1 cellular context compared by ENCODE assay signal in the genomic region with DNA sequence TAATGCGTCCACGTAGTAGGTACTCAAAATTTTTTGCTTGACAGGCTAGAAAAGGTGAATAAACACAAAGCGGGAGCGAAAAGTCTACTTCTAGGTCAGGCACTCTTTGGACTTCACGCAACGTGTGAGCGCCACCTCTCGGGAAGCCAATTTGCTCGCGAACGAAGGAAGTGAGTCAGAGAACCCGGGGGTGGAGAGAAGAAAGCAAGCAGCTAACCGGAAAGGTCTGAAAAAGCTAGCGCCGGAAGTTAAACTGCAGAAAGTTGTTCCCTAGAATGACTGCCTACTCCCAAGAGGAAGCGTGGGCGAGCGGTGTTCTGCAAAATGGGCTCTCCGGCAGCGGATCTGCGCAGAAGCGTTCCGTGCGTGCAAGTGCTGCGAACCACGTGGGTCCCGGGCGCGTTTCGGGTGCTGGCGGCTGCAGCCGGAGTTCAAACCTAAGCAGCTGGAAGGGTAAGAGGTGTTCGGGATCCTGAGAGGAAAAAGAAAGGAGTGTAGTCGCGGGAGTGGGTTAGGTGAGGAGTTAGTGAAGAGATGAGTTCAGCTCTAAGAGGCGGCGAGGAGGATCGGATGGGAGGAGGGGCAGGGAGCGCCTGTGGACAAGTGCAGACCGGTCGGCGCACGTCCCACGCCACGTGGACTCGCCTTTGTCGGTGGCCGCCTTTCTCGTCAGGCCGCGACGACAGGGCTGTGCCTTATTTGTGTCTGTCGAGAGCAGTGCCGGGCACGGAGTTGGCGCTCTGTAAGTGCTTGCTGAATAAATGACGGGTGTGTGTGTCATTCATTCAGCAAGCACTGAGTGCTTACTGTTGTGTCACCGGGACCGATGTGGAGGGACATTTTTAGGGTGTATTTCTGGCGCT.
TF ChIP-seq lines count a peak whose summit lies in the region.

A gene (plus strand): TSS at position 350 of the 863 bp plus-strand sequence. CDS start 2,096 bp downstream, outside the sequence.

TF ChIP-seq in HepG2, 621 proteins besides CTCF, POLR2A, EP300 and RAD21 (continued from another document and continues in another):
- TF ChIP-seq, protein P1, sequence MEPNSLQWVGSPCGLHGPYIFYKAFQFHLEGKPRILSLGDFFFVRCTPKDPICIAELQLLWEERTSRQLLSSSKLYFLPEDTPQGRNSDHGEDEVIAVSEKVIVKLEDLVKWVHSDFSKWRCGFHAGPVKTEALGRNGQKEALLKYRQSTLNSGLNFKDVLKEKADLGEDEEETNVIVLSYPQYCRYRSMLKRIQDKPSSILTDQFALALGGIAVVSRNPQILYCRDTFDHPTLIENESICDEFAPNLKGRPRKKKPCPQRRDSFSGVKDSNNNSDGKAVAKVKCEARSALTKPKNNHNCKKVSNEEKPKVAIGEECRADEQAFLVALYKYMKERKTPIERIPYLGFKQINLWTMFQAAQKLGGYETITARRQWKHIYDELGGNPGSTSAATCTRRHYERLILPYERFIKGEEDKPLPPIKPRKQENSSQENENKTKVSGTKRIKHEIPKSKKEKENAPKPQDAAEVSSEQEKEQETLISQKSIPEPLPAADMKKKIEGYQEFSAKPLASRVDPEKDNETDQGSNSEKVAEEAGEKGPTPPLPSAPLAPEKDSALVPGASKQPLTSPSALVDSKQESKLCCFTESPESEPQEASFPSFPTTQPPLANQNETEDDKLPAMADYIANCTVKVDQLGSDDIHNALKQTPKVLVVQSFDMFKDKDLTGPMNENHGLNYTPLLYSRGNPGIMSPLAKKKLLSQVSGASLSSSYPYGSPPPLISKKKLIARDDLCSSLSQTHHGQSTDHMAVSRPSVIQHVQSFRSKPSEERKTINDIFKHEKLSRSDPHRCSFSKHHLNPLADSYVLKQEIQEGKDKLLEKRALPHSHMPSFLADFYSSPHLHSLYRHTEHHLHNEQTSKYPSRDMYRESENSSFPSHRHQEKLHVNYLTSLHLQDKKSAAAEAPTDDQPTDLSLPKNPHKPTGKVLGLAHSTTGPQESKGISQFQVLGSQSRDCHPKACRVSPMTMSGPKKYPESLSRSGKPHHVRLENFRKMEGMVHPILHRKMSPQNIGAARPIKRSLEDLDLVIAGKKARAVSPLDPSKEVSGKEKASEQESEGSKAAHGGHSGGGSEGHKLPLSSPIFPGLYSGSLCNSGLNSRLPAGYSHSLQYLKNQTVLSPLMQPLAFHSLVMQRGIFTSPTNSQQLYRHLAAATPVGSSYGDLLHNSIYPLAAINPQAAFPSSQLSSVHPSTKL (CRISPR knock-in tag; IDR thresholded peaks at IDR 0.05): peak; percentile 90
- TF ChIP-seq PRMT3 (CRISPR knock-in tag; IDR thresholded peaks at IDR 0.05; ENCODE audit: borderline replicate concordance, low read depth) (peak; percentile 18; the same call in 1 of the 2 replicates), SCMH1 (CRISPR knock-in tag; IDR thresholded peaks at IDR 0.05; ENCODE audit: borderline replicate concordance) (no peak), ZNF354B (CRISPR knock-in tag; IDR thresholded peaks at IDR 0.05) (peak; percentile 74; the same call in 1 of the 2 replicates), LCORL (IDR thresholded peaks at IDR 0.05) (0 out of 2 replicates have a peak, but pooled peaks have one; percentile 11), LCORL (CRISPR knock-in tag; IDR thresholded peaks at IDR 0.05) (peak; percentile 95), ZNF333 (CRISPR knock-in tag; IDR thresholded peaks at IDR 0.05; ENCODE audit: borderline replicate concordance) (peak; percentile 80), ZNF879 (CRISPR knock-in tag; IDR thresholded peaks at IDR 0.05) (peak; percentile 87), THYN1 (CRISPR knock-in tag; IDR thresholded peaks at IDR 0.05; ENCODE audit: borderline replicate concordance, low read depth) (no peak), NR2F6 (IDR thresholded peaks at IDR 0.05) (peak; percentile 70), NR2F6 (CRISPR knock-in tag; IDR thresholded peaks at IDR 0.05) (peak; percentile 76), ZNF619 (CRISPR knock-in tag; IDR thresholded peaks at IDR 0.05) (peak; percentile 99), ZSCAN30 (CRISPR knock-in tag; IDR thresholded peaks at IDR 0.05) (peak; percentile 99), ZNF12 (CRISPR knock-in tag; IDR thresholded peaks at IDR 0.05) (peak; percentile 72), AGO1 (IDR thresholded peaks at IDR 0.05; ENCODE audit: low read depth, low read length, poor library complexity, severe bottlenecking) (peak; percentile 50), HMG20A (CRISPR knock-in tag; IDR thresholded peaks at IDR 0.05; ENCODE audit: borderline replicate concordance) (peak; percentile 74), ZFP36 (IDR thresholded peaks at IDR 0.05; ENCODE audit: borderline replicate concordance, low read depth, low read length, partially characterized antibody) (peak; percentile 55), SNAPC2 (CRISPR knock-in tag; IDR thresholded peaks at IDR 0.05) (peak; percentile 32; the same call in 1 of the 2 replicates), ZNF547 (CRISPR knock-in tag; IDR thresholded peaks at IDR 0.05) (peak; percentile 96), ZNF10 (CRISPR knock-in tag; IDR thresholded peaks at IDR 0.05; ENCODE audit: borderline replicate concordance, low read depth) (no peak), ZSCAN21 (CRISPR knock-in tag; IDR thresholded peaks at IDR 0.05; ENCODE audit: borderline replicate concordance) (peak; percentile 95), HDAC6 (IDR thresholded peaks at IDR 0.05; ENCODE audit: low read depth, low read length) (no peak), ETV5 (CRISPR knock-in tag; IDR thresholded peaks at IDR 0.05; ENCODE audit: borderline replicate concordance) (peak; percentile 96), ZKSCAN8 (CRISPR knock-in tag; IDR thresholded peaks at IDR 0.05; ENCODE audit: borderline replicate concordance) (peak; percentile 94), FOXA1 (IDR thresholded peaks at IDR 0.05) (no peak), FOXA1 (CRISPR knock-in tag; IDR thresholded peaks at IDR 0.05) (peak; percentile 68; the same call in 1 of the 2 replicates), RFX5 (IDR thresholded peaks at IDR 0.05; ENCODE audit: low read depth, low read length) (peak; percentile 71; the same call in 1 of the 2 replicates), TBP (CRISPR knock-in tag; IDR thresholded peaks at IDR 0.05) (peak; percentile 85; the same call in 1 of the 2 replicates), ZC3H13 (CRISPR knock-in tag; IDR thresholded peaks at IDR 0.05) (peak; percentile 89), ZNF441 (CRISPR knock-in tag; IDR thresholded peaks at IDR 0.05; ENCODE audit: borderline replicate concordance) (peak; percentile 91; the same call in 1 of the 2 replicates), JUNB (CRISPR knock-in tag; IDR thresholded peaks at IDR 0.05; ENCODE audit: borderline replicate concordance) (peak; percentile 78; the same call in 1 of the 2 replicates), ZNF530 (CRISPR knock-in tag; IDR thresholded peaks at IDR 0.05; ENCODE audit: low read depth) (peak; percentile 87; the same call in 1 of the 2 replicates), ZNF816 (CRISPR knock-in tag; IDR thresholded peaks at IDR 0.05; ENCODE audit: borderline replicate concordance) (peak; percentile 99), RFXAP (CRISPR knock-in tag; IDR thresholded peaks at IDR 0.05; ENCODE audit: borderline replicate concordance) (peak; percentile 96), ZNF839 (CRISPR knock-in tag; IDR thresholded peaks at IDR 0.05; ENCODE audit: borderline replicate concordance) (peak; percentile 97; the same call in 1 of the 2 replicates), NPAS2 (CRISPR knock-in tag; IDR thresholded peaks at IDR 0.05; ENCODE audit: borderline replicate concordance) (no peak)
- TF ChIP-seq, protein P2, sequence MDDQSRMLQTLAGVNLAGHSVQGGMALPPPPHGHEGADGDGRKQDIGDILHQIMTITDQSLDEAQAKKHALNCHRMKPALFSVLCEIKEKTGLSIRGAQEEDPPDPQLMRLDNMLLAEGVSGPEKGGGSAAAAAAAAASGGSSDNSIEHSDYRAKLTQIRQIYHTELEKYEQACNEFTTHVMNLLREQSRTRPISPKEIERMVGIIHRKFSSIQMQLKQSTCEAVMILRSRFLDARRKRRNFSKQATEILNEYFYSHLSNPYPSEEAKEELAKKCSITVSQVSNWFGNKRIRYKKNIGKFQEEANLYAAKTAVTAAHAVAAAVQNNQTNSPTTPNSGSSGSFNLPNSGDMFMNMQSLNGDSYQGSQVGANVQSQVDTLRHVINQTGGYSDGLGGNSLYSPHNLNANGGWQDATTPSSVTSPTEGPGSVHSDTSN (CRISPR knock-in tag; IDR thresholded peaks at IDR 0.05; ENCODE audit: borderline replicate concordance): no peak
- TF ChIP-seq, protein P3, sequence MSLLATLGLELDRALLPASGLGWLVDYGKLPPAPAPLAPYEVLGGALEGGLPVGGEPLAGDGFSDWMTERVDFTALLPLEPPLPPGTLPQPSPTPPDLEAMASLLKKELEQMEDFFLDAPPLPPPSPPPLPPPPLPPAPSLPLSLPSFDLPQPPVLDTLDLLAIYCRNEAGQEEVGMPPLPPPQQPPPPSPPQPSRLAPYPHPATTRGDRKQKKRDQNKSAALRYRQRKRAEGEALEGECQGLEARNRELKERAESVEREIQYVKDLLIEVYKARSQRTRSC (CRISPR knock-in tag; IDR thresholded peaks at IDR 0.05; ENCODE audit: low read depth): peak; percentile 98
- TF ChIP-seq, protein P4, sequence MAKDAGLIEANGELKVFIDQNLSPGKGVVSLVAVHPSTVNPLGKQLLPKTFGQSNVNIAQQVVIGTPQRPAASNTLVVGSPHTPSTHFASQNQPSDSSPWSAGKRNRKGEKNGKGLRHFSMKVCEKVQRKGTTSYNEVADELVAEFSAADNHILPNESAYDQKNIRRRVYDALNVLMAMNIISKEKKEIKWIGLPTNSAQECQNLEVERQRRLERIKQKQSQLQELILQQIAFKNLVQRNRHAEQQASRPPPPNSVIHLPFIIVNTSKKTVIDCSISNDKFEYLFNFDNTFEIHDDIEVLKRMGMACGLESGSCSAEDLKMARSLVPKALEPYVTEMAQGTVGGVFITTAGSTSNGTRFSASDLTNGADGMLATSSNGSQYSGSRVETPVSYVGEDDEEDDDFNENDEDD (CRISPR knock-in tag; IDR thresholded peaks at IDR 0.05; ENCODE audit: borderline replicate concordance): peak; percentile 88
- TF ChIP-seq, protein P5, sequence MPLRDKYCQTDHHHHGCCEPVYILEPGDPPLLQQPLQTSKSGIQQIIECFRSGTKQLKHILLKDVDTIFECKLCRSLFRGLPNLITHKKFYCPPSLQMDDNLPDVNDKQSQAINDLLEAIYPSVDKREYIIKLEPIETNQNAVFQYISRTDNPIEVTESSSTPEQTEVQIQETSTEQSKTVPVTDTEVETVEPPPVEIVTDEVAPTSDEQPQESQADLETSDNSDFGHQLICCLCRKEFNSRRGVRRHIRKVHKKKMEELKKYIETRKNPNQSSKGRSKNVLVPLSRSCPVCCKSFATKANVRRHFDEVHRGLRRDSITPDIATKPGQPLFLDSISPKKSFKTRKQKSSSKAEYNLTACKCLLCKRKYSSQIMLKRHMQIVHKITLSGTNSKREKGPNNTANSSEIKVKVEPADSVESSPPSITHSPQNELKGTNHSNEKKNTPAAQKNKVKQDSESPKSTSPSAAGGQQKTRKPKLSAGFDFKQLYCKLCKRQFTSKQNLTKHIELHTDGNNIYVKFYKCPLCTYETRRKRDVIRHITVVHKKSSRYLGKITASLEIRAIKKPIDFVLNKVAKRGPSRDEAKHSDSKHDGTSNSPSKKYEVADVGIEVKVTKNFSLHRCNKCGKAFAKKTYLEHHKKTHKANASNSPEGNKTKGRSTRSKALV (CRISPR knock-in tag; IDR thresholded peaks at IDR 0.05): peak; percentile 95
- TF ChIP-seq, protein P6, sequence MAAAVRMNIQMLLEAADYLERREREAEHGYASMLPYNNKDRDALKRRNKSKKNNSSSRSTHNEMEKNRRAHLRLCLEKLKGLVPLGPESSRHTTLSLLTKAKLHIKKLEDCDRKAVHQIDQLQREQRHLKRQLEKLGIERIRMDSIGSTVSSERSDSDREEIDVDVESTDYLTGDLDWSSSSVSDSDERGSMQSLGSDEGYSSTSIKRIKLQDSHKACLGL (CRISPR knock-in tag; IDR thresholded peaks at IDR 0.05): peak; percentile 100
- TF ChIP-seq, protein P7, sequence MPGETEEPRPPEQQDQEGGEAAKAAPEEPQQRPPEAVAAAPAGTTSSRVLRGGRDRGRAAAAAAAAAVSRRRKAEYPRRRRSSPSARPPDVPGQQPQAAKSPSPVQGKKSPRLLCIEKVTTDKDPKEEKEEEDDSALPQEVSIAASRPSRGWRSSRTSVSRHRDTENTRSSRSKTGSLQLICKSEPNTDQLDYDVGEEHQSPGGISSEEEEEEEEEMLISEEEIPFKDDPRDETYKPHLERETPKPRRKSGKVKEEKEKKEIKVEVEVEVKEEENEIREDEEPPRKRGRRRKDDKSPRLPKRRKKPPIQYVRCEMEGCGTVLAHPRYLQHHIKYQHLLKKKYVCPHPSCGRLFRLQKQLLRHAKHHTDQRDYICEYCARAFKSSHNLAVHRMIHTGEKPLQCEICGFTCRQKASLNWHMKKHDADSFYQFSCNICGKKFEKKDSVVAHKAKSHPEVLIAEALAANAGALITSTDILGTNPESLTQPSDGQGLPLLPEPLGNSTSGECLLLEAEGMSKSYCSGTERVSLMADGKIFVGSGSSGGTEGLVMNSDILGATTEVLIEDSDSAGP (CRISPR knock-in tag; IDR thresholded peaks at IDR 0.05; ENCODE audit: borderline replicate concordance): peak; percentile 98
- TF ChIP-seq, protein P8, sequence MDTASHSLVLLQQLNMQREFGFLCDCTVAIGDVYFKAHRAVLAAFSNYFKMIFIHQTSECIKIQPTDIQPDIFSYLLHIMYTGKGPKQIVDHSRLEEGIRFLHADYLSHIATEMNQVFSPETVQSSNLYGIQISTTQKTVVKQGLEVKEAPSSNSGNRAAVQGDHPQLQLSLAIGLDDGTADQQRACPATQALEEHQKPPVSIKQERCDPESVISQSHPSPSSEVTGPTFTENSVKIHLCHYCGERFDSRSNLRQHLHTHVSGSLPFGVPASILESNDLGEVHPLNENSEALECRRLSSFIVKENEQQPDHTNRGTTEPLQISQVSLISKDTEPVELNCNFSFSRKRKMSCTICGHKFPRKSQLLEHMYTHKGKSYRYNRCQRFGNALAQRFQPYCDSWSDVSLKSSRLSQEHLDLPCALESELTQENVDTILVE (CRISPR knock-in tag; IDR thresholded peaks at IDR 0.05): peak; percentile 99
- TF ChIP-seq, protein P9, sequence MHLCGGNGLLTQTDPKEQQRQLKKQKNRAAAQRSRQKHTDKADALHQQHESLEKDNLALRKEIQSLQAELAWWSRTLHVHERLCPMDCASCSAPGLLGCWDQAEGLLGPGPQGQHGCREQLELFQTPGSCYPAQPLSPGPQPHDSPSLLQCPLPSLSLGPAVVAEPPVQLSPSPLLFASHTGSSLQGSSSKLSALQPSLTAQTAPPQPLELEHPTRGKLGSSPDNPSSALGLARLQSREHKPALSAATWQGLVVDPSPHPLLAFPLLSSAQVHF (CRISPR knock-in tag; IDR thresholded peaks at IDR 0.05): no peak; the same call in 1 of the 2 replicates
- TF ChIP-seq, protein P10, sequence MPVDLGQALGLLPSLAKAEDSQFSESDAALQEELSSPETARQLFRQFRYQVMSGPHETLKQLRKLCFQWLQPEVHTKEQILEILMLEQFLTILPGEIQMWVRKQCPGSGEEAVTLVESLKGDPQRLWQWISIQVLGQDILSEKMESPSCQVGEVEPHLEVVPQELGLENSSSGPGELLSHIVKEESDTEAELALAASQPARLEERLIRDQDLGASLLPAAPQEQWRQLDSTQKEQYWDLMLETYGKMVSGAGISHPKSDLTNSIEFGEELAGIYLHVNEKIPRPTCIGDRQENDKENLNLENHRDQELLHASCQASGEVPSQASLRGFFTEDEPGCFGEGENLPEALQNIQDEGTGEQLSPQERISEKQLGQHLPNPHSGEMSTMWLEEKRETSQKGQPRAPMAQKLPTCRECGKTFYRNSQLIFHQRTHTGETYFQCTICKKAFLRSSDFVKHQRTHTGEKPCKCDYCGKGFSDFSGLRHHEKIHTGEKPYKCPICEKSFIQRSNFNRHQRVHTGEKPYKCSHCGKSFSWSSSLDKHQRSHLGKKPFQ (CRISPR knock-in tag; IDR thresholded peaks at IDR 0.05; ENCODE audit: insufficient replicate concordance): peak; percentile 52
- TF ChIP-seq, protein P11, sequence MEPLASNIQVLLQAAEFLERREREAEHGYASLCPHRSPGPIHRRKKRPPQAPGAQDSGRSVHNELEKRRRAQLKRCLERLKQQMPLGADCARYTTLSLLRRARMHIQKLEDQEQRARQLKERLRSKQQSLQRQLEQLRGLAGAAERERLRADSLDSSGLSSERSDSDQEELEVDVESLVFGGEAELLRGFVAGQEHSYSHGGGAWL (CRISPR knock-in tag; IDR thresholded peaks at IDR 0.05): peak; percentile 100
